Comparison of ENCODE assay signal across 1 cellular context in the genomic region with DNA sequence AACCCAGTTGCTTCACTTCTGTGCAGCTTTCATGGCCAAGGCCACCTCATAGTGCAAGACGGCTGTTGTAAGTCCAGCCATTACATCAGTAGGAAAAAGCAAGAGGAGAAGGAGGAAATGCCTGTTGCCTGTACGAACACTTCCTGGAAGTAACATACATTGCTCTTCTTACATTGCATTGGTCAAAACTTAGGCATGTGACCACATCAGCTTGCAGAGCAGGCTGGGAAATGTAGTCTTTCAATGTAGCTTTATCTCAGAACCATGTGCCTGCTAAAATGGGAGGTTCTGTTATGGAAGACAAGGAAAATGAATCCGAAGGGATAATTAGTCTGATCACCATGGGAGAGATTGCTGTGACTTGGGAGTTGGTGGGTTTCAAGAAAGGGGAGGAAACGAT.
A peak's percentile ranks its signal among the peaks of the same experiment; 100 is the strongest.
TF ChIP-seq lines count a peak whose summit lies in the region.

No MANE protein-coding gene starts in this region.

TF ChIP-seq in endothelial cell of umbilical vein, 7 proteins besides CTCF, POLR2A, EP300 and RAD21:
- TF ChIP-seq, protein P1, sequence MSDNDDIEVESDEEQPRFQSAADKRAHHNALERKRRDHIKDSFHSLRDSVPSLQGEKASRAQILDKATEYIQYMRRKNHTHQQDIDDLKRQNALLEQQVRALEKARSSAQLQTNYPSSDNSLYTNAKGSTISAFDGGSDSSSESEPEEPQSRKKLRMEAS (IDR thresholded peaks at IDR 0.05; ENCODE audit: insufficient read depth, insufficient read length), result peak; percentile 75
- no peak for TF ChIP-seq EZH2 (IDR thresholded peaks at IDR 0.05; ENCODE audit: borderline replicate concordance, low read depth, low read length, severe bottlenecking)
- no peak for TF ChIP-seq JUN (IDR thresholded peaks at IDR 0.05; ENCODE audit: borderline replicate concordance, insufficient read depth, insufficient read length, low read depth)
